Comparison of ENCODE assay signal across 24 cellular contexts in genomic region chr6:149563928-149564325, GRCh38. TPM values are rescaled to one million over a fixed set of nuclear protein-coding genes. Genes with fewer than 3 reads are reported as not detected.
DNase-seq lines count a peak whose midpoint lies in the region; ATAC-seq, FAIRE-seq and TF ChIP-seq lines count a peak whose summit lies in the region.
"Had no signal": no experiment of that assay in that cellular context is flagged by ENCODE, and none has a peak within 500 bp of the region (broad histone marks: within the 10 kb centered on the region; RNA-seq: fewer than 3 reads in every experiment).

No MANE protein-coding gene starts in this region.

- intact Hi-C loops in PC-3 (cut with micrococcal nuclease): loop anchor here (2.0 kb wide), 1 partner anchor 85 kb away; the partner anchor contains the start of gene KATNA1

- POLR2A ChIA-PET in A549 (lab: Yijun Ruan, JAX) (no interaction called here), HEK293 (lab: Yijun Ruan, JAX) (interaction anchor here (1.4 to 1.5 kb wide), 2 partner anchors 19 to 159 kb away, joined by 3 to 10 read pairs; partner anchors contain the start of gene PPIL4), PC-3 (lab: Charles Lee; ENCODE audit: unreplicated experiment) (no interaction called here)

- DNase-seq in A549 (ENCODE audit: low read depth in 1 of 2, low spot score in 1 of 2) (no peak), PC-3 (no peak), fibroblast of peridontal ligament (ENCODE audit: extremely low read depth) (peak; percentile 33), DMS79 (lab: John Stamatoyannopoulos, UW) (no peak), NCI-H2227 treated with DMSO at 0.1 percent for 48 hours (lab: John Stamatoyannopoulos, UW) (no peak), mucosa of gallbladder (ENCODE audit: low spot score) (no peak)
- DNase-seq: activated CD4-positive, alpha-beta T cell treated with anti-CD3 and anti-CD28 coated beads, Interleukin-2, amount 50 U/mL, for 1 hour; activated T-cell treated with anti-CD3 and anti-CD28 coated beads, Interleukin-2, amount 50 U/mL, for 4 hours; Caco-2; gastrocnemius medialis; left cardiac atrium; NCI-H1105; NCI-H187 treated with DMSO at 0.1 percent for 48 hours; posterior cingulate gyrus; stimulated activated CD4-positive, alpha-beta T cell treated with anti-CD3 and anti-CD28 coated beads, Interleukin-4, amount 100 ng/mL, for 4 hours; substantia nigra; T-helper 9 cell; upper lobe of right lung had no signal

- TF ChIP-seq POLR2A in A549 (IDR thresholded peaks at IDR 0.05; ENCODE audit: low read length): no peak

- no peak for TF ChIP-seq EP300 in A549 (IDR thresholded peaks at IDR 0.05)

- H3K9me2 ChIP-seq in PC-3 (replicated peaks; ENCODE audit: low read length): no peaks in the 10 kb centered on the region

- FAIRE-seq in A549 (lab: Jason Lieb, UNC): no peak

- H3K9me3 ChIP-seq in A549 (no peaks in the 10 kb centered on the region), HEK293 (ENCODE audit: control insufficient read depth, insufficient read depth, low read depth, low read length) (no peaks in the 10 kb centered on the region), PC-3 (ENCODE audit: low read length) (no peaks in the 10 kb centered on the region)
- H3K9me3 ChIP-seq: BLaER1 treated with 17β-estradiol and CSF1 and Interleukin-3, amounts not matched to agents 10 nM and 100 nM; Caco-2; gastrocnemius medialis; upper lobe of right lung had no signal

- H3K79me2 ChIP-seq in PC-3 (ENCODE audit: low read length): peaks cover 25% of the 10 kb centered on the region

- H3F3A ChIP-seq in PC-3 (ENCODE audit: low read length, unreplicated experiment): no peaks in the 10 kb centered on the region

- 0 out of 2 replicates have a peak overlapping the region, but pooled peaks have one; percentile 98 for H2AFZ ChIP-seq in PC-3 (ENCODE audit: low read length)

- no peak overlapping the region for H3K9ac ChIP-seq in PC-3 (ENCODE audit: low read length)
- H3K9ac ChIP-seq: BLaER1 treated with 17β-estradiol and CSF1 and Interleukin-3, amounts not matched to agents 10 nM and 100 nM had no signal

- no peak for TF ChIP-seq CTCF in A549 (IDR thresholded peaks at IDR 0.05)
- TF ChIP-seq CTCF in HEK293 (tag by site-specific recombination; IDR thresholded peaks at IDR 0.05): no peak
- TF ChIP-seq CTCF in PC-3 (conservative IDR thresholded peaks at IDR 0.05; ENCODE audit: low read depth, low read length): no peak

- no peaks in the 10 kb centered on the region for H3K36me3 ChIP-seq in HEK293 (ENCODE audit: control insufficient read depth in 2 of 2, insufficient read depth in 1 of 2, low read length in 2 of 2)
- no peaks in the 10 kb centered on the region for H3K36me3 ChIP-seq in PC-3 (ENCODE audit: low read depth, low read length)
- H3K36me3 ChIP-seq: BLaER1 treated with 17β-estradiol and CSF1 and Interleukin-3, amounts not matched to agents 10 nM and 100 nM; gastrocnemius medialis; upper lobe of right lung had no signal

- H3K4me1 ChIP-seq in A549 (peaks cover 32% of the 10 kb centered on the region), HEK293 (ENCODE audit: control insufficient read depth, insufficient read depth, low read length) (peaks cover 19% of the 10 kb centered on the region; the same call in 1 of the 2 replicates), PC-3 (ENCODE audit: insufficient read depth, low read length) (peaks cover 26% of the 10 kb centered on the region)
- H3K4me1 ChIP-seq: Caco-2 had no signal

- WGBS in A549 (ENCODE audit: missing lambda C conversion rate): 54% methylated on average over 3 of the region's 3 CpGs

- peak overlapping the region; percentile 46 for H3K4me2 ChIP-seq in A549
- peak overlapping the region; percentile 98 for H3K4me2 ChIP-seq in PC-3 (ENCODE audit: low read length)

- no peaks in the 10 kb centered on the region for H3K27me3 ChIP-seq in PC-3 (ENCODE audit: low read length)
- H3K27me3 ChIP-seq: BLaER1 treated with 17β-estradiol and CSF1 and Interleukin-3, amounts not matched to agents 10 nM and 100 nM; gastrocnemius medialis; upper lobe of right lung had no signal

- no peak for TF ChIP-seq RAD21 in A549 (conservative IDR thresholded peaks at IDR 0.05 in 1 of 2, IDR thresholded peaks at IDR 0.05 in 1 of 2)

- no peak overlapping the region for H3K4me3 ChIP-seq in A549
- H3K4me3 ChIP-seq in HEK293 (ENCODE audit: low read depth, low read length): no peak overlapping the region
- no peak overlapping the region for H3K4me3 ChIP-seq in PC-3 (ENCODE audit: low read length)
- H3K4me3 ChIP-seq: BLaER1 treated with 17β-estradiol and CSF1 and Interleukin-3, amounts not matched to agents 10 nM and 100 nM; upper lobe of right lung had no signal

- 0 out of 6 replicates have a peak overlapping the region, but pooled peaks of 1 of the 2 experiments have one; percentile 33 for H3K27ac ChIP-seq in A549
- H3K27ac ChIP-seq in HEK293 (ENCODE audit: extremely low read depth, low read depth, low read length): no peak overlapping the region
- H3K27ac ChIP-seq in PC-3 (ENCODE audit: low read length): no peak overlapping the region
- H3K27ac ChIP-seq: BLaER1 treated with 17β-estradiol and CSF1 and Interleukin-3, amounts not matched to agents 10 nM and 100 nM; upper lobe of right lung had no signal

- 0 out of 2 replicates have a peak, but pooled peaks cover 5% of the 10 kb centered on the region for H4K20me1 ChIP-seq in PC-3 (ENCODE audit: low read length)

- BruUV-seq in PC-3 (replicated peaks; lab: Mats Ljungman, UMichigan): no TSS peak

- ATAC-seq in A549 (no peak), PC-3 (no peak), HG02678 (IDR thresholded peaks at IDR 0.05; ENCODE audit: unreplicated experiment) (no peak)
- ATAC-seq: activated T-cell treated with anti-CD3 and anti-CD28 coated beads, Interleukin-2, amount 50 U/mL, for 4 hours; esophagus mucosa; gastrocnemius medialis; left cardiac atrium; sciatic nerve; stimulated activated memory B cell treated with anti-CD40 and anti-IgM and Interleukin-4, amounts not matched to agents 10 μg/mL and 1 μg/mL and 100 μg/mL, for 72 hours; upper lobe of right lung had no signal

- CTCF ChIA-PET in A549 (lab: Yijun Ruan, JAX) (interaction anchor here (2.1 to 2.4 kb wide), 2 partner anchors 17 to 19 kb away, joined by 9 to 11 read pairs; partner anchors contain the start of gene PPIL4), HEK293 (lab: Yijun Ruan, JAX) (interaction anchor here (0.6 to 2.1 kb wide), 10 partner anchors 12 to 1033 kb away, joined by 3 to 14 read pairs (median 3); partner anchors contain the start of gene PPIL4), PC-3 (lab: Charles Lee) (no interaction called here)

TF ChIP-seq in A549, 52 proteins besides CTCF, POLR2A, EP300 and RAD21 (continues in another document):
- TF ChIP-seq ZNF302 (CRISPR knock-in tag; IDR thresholded peaks at IDR 0.05): no peak
- no peak for TF ChIP-seq BCL3 (IDR thresholded peaks at IDR 0.05)

TF ChIP-seq in HEK293, 187 proteins besides CTCF, POLR2A, EP300 and RAD21 (continues in another document):
- no peak for TF ChIP-seq ZNF571 (tag by site-specific recombination; IDR thresholded peaks at IDR 0.05)
- TF ChIP-seq ZNF501 (tag by site-specific recombination; IDR thresholded peaks at IDR 0.05): no peak
- no peak for TF ChIP-seq ZNF701 (tag by site-specific recombination; IDR thresholded peaks at IDR 0.05)
- TF ChIP-seq IKZF3 (tag by site-specific recombination; IDR thresholded peaks at IDR 0.05): peak; percentile 26; the same call in 1 of the 2 replicates
- TF ChIP-seq ZNF114 (tag by site-specific recombination; IDR thresholded peaks at IDR 0.05): no peak
- TF ChIP-seq ZNF449 (tag by site-specific recombination; IDR thresholded peaks at IDR 0.05): peak; percentile 15; the same call in 1 of the 2 replicates
- TF ChIP-seq ZNF488 (tag by site-specific recombination; IDR thresholded peaks at IDR 0.05): no peak
- no peak for TF ChIP-seq ZNF654 (tag by site-specific recombination; IDR thresholded peaks at IDR 0.05; ENCODE audit: low read depth)
- TF ChIP-seq ZNF544 (tag by site-specific recombination; IDR thresholded peaks at IDR 0.05): no peak

RNA-seq across cellular contexts. Expression of gene GINM1, which starts 2.2 kb away (rescaled TPM):
- polyA plus RNA-seq in A549 (2011; rRNA removed) (25.9 and 34.9 TPM in 2 replicates), A549 (2017; fragmentation: RNase III; extraction: RNeasy Plus Mini Kit Qiagen cat#74134 plus additional on column Dnase treatment) (23.1 to 24.2 TPM (median 24.0 TPM) in 3 replicates)
- polyA plus RNA-seq in A549 (2012; cell fraction: cytosol; rRNA removed): 8.2 and 8.6 TPM in 2 replicates
- polyA plus RNA-seq in A549 (2012; cell fraction: nucleus; rRNA removed): 3.0 and 4.5 TPM in 2 replicates
- 3.2 and 3.8 TPM in 2 replicates for polyA minus RNA-seq in A549 (2011; rRNA and poly(A)+ RNA removed)
- total RNA-seq in PC-3 (2014; rRNA removed) (15.0 and 19.2 TPM in 2 replicates), mucosa of gallbladder (45.0 TPM)

RNA-seq across cellular contexts. Expression of gene PPIL4, which starts 18.1 kb away (rescaled TPM):
- polyA plus RNA-seq in A549 (2011; rRNA removed) (8.9 and 12.1 TPM in 2 replicates), A549 (2017; fragmentation: RNase III; extraction: RNeasy Plus Mini Kit Qiagen cat#74134 plus additional on column Dnase treatment) (16.5 to 18.2 TPM (median 17.2 TPM) in 3 replicates)
- polyA plus RNA-seq in A549 (2012; cell fraction: cytosol; rRNA removed): 1.6 and 2.0 TPM in 2 replicates
- 0.92 and 1.7 TPM in 2 replicates for polyA plus RNA-seq in A549 (2012; cell fraction: nucleus; rRNA removed)
- 2.5 and 2.7 TPM in 2 replicates for polyA minus RNA-seq in A549 (2011; rRNA and poly(A)+ RNA removed)
- total RNA-seq in PC-3 (2014; rRNA removed) (11.1 and 12.8 TPM in 2 replicates), mucosa of gallbladder (21.1 TPM)
